ENCODE assay signal across 8 cellular contexts in the genomic region with DNA sequence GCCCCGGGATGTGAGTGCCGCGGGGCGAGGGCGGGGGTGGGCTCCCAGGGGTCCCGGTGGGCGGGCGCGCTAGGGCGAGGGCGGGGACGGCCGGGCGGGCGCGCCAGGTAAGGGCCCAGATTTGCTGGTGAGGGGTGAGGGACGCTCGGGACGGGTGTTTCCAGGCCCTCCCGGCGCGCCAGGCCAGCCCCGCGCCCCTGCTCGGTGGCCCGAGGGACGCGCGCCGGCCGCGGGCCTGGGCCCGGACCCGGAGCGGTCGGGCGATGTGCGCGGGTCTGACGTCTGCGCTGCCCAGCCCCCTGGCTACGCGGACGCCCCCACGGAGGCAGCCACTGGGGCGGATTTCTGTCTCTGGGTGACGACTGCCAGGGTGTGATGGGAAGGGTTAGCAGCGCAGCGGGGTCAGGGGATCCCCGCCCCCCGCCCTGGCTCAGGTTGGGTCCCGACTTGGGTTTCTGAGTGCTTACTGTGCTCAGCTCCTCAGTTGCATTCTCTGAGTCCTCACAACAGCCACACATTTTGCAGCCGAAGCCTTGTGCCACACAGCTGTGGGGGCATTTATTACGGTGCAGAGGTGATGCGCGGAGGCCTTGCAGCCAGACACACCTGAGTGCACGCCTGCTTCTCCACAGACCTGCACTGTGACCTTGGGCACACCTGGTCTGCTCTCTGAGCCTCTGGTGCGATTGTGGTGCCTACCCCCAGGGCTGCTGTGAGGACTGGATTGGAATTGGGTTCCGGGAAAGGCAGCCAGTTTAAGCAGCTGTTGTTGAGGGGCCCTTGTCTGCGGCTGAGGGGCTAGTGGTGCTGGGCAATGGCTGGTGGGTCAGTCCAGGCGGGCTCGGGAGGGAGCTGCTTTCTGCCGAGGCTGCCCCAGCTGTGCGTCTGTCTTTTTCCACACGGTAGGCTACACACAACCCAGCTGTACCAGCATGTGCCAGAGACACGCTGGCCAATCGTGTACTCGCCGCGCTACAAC.
DNase-seq lines count a peak whose midpoint lies in the region; ATAC-seq and TF ChIP-seq lines count a peak whose summit lies in the region.

No MANE protein-coding gene starts in this region.

- peak overlapping the region in 17 of 21 experiments; percentile 7 to 94 (median 78) for H3K27ac ChIP-seq in skin epidermis

- no peak for TF ChIP-seq CTCF in astrocyte of the spinal cord (IDR thresholded peaks at IDR 0.05; ENCODE audit: low read depth, low read length)

- no peaks in the 10 kb centered on the region for H3K9me3 ChIP-seq in iPS-18c (ENCODE audit: control insufficient read depth, insufficient read depth, low read length)

- peak; percentile 26 for ATAC-seq in GM21423 (IDR thresholded peaks at IDR 0.05; ENCODE audit: unreplicated experiment)
- no peak for ATAC-seq in HG03565 (IDR thresholded peaks at IDR 0.05; ENCODE audit: unreplicated experiment)

- peak; percentile 61 for DNase-seq in Ammon's horn (ENCODE audit: low spot score)
- peak; percentile 5 for DNase-seq in NCI-H526 treated with DMSO at 0.1 percent for 48 hours (lab: John Stamatoyannopoulos, UW)
- DNase-seq in astrocyte of the spinal cord (ENCODE audit: low read depth, low spot score), result no peak
- no peak for DNase-seq in LoVo (ENCODE audit: low spot score)

- H3K4me3 ChIP-seq in astrocyte of the spinal cord (ENCODE audit: low read depth, low read length) (peak overlapping the region; percentile 43), iPS-18c (ENCODE audit: insufficient read depth, low read depth, low read length) (peak overlapping the region; percentile 53), skin epidermis (peak overlapping the region; percentile 56 to 80 (median 74))

- in situ Hi-C loops in astrocyte of the spinal cord (cut with HindIII; ENCODE audit: low sequenced_read_pairs), result no loop called here

Comparison
In these comparisons a context has a peak if more than half of its experiments do, and no peak if none do; other contexts are left out.
1. DNase-seq: peak in Ammon's horn (single experiment) and NCI-H526 treated with DMSO at 0.1 percent for 48 hours (single experiment); none in astrocyte of the spinal cord (single experiment) and LoVo (single experiment).
2. Peak in every context shown above with its lines, with median percentiles within 50 percentile points of each other: H3K4me3 ChIP-seq.